ENCODE assay signal across 8 cellular contexts in the genomic region with DNA sequence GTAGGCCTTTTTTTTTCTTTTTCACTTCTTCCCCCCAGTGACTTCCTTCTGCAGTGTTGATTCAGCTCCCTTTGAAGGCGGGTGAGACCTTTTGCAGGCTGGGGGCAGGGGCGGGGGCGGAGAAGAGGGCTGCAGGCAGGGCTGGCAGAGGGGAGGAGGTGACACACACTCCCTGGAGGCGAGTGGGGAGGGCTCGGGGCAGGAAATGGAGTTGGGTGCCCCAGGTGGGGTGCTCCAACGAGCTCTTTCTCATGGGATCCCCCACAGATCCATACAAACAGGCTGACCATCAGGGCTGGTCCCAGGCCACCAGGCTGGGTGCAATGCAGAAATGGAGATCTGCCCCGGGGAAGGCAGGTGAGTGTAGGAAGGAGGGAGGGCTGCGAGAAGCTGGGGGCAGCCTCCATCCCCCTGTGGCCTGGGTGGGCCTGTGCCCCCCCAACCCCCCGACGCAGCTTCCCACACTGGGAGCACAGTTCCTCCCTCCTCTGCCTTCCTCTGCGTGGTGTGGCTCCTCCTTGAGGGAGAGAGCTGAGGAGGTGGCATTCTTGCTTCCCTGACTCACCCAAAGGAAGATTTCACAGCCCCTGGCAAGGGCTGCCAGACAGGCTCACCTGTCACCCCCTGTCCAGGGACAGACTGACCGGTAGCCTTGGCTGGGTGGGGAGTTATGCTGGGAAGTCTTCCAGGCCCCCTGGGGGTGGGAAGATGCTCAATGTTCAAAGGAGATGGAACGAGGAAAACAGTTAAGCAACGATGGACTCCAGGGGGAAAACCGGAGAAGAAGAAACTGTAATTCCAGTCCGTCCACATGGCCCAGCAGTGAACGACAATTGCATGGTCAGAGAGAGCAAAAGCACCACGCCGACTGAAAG. TPM values are rescaled to one million over a fixed set of nuclear protein-coding genes. Genes with fewer than 3 reads are reported as not detected.
DNase-seq lines count a peak whose midpoint lies in the region; ATAC-seq and TF ChIP-seq lines count a peak whose summit lies in the region.

No MANE protein-coding gene starts in this region.

- H3K27me3 ChIP-seq in Peyer's patch, result peaks cover 0 to 22% of the 10 kb centered on the region in 2 donors
- H3K27me3 ChIP-seq in ovary, result peaks cover 7% of the 10 kb centered on the region

- TF ChIP-seq CTCF in Peyer's patch (IDR thresholded peaks at IDR 0.05) (no peak), ovary (IDR thresholded peaks at IDR 0.05) (no peak)

- DNase-seq in Peyer's patch (peak in 2 of 3 donors; percentile 86), Right ventricle myocardium superior (peak; percentile 70), NCI-H2196 (lab: John Stamatoyannopoulos, UW; ENCODE audit: unreplicated experiment) (no peak), ovary (no peak), NCI-H2107 treated with DMSO at 0.1 percent for 48 hours (lab: John Stamatoyannopoulos, UW; ENCODE audit: unreplicated experiment) (no peak)
- peak; percentile 80 to 81 for DNase-seq in activated T-helper 1 cell treated with anti-CD3 and anti-CD28 coated beads, Interleukin-2, amount 50 U/mL, for 16 hours (ENCODE audit: low read depth in 1 of 2, low spot score in 1 of 2)
- peak; percentile 77 to 91 for DNase-seq in stimulated activated CD4-positive, alpha-beta T cell treated with anti-CD3 and anti-CD28 coated beads, Interleukin-12 subunit alpha, Interleukin-12 subunit beta, amount 100 ng/mL, for 24 hours (ENCODE audit: low read depth in 2 of 2)

- peaks cover 3 to 57% (median 26%) of the 10 kb centered on the region in 4 donors for H3K4me1 ChIP-seq in Peyer's patch
- no peaks in the 10 kb centered on the region for H3K4me1 ChIP-seq in ovary (ENCODE audit: insufficient read depth)

- ATAC-seq in GM21447 (IDR thresholded peaks at IDR 0.05; ENCODE audit: unreplicated experiment) (peak; percentile 42), Right ventricle myocardium superior (ENCODE audit: poor library complexity) (peak; percentile 45)

- H3K4me3 ChIP-seq in Peyer's patch (peak overlapping the region in 2 of 4 donors; percentile 5 to 40), ovary (no peak overlapping the region)

- intact Hi-C loops in Right ventricle myocardium superior (cut with DNase I), result no loop called here
- intact Hi-C loops in ovary (cut with DNase I), result no loop called here

- no peak for TF ChIP-seq EP300 in ovary (IDR thresholded peaks at IDR 0.05)

- H3K9me3 ChIP-seq in Peyer's patch (no peaks in the 10 kb centered on the region), ovary (peaks cover 0 to 6% of the 10 kb centered on the region in 2 donors)

- H3K36me3 ChIP-seq in Peyer's patch, result no peaks in the 10 kb centered on the region
- no peaks in the 10 kb centered on the region for H3K36me3 ChIP-seq in ovary

- H3K27ac ChIP-seq in Peyer's patch (peak overlapping the region in 3 of 4 donors; percentile 50 to 84 (median 70)), ovary (no peak overlapping the region)

- no peak for TF ChIP-seq POLR2A in Peyer's patch (IDR thresholded peaks at IDR 0.05)
- TF ChIP-seq POLR2A in ovary (IDR thresholded peaks at IDR 0.05), result no peak

- 6 to 13% (median 7%) methylated on average over 19 of the region's 19 CpGs for WGBS in ovary, 3 donors

RNA-seq across cellular contexts. Expression of a gene that starts 7.1 kb away (rescaled TPM):
- total RNA-seq in Peyer's patch, result 10 to 100 TPM in 3 of 4 donors, 1 to 10 TPM in 1; 9.3 to 58.6 (median 16.4) TPM
- 23.8 TPM for total RNA-seq in Right ventricle myocardium superior
- 10 to 100 TPM in 6 of 7 donors, 1 to 10 TPM in 1; 9.6 to 58.3 (median 17.6) TPM for total RNA-seq in ovary
- polyA plus RNA-seq in ovary, result 10 to 100 TPM; 13.0 to 31.1 TPM

RNA-seq across cellular contexts. Expression of a gene that starts 12.0 kb away (rescaled TPM):
- 10 to 100 TPM in 1 of 4 donors, 1 to 10 TPM in 2, not detected in 1; 7.8 to 10.5 (median 10.0) TPM for total RNA-seq in Peyer's patch
- total RNA-seq in Right ventricle myocardium superior, result 77.4 TPM
- 10 to 100 TPM in 6 of 7 donors, 1 to 10 TPM in 1; 5.6 to 24.1 (median 17.2) TPM for total RNA-seq in ovary
- polyA plus RNA-seq in ovary, result 10 to 100 TPM in 1 of 2 donors, 1 to 10 TPM in 1; 5.6 to 14.0 TPM

RNA-seq across cellular contexts. Expression of a gene that starts 54.3 kb away (rescaled TPM):
- 100 to 1,000 TPM in 3 of 4 donors, 10 to 100 TPM in 1; 69.3 to 495 (median 390) TPM for total RNA-seq in Peyer's patch
- 133 TPM for total RNA-seq in Right ventricle myocardium superior
- 100 to 1,000 TPM; 133 to 226 (median 143) TPM for total RNA-seq in ovary
- 100 to 1,000 TPM; 144 to 420 TPM for polyA plus RNA-seq in ovary

Comparison
In these comparisons a context has a peak if more than half of its experiments do, and no peak if none do; other contexts are left out.
1. DNase-seq: peak in Peyer's patch (2 of 3), activated T-helper 1 cell treated with anti-CD3 and anti-CD28 coated beads, Interleukin-2, amount 50 U/mL, for 16 hours (2 of 2), Right ventricle myocardium superior (single experiment) and stimulated activated CD4-positive, alpha-beta T cell treated with anti-CD3 and anti-CD28 coated beads, Interleukin-12 subunit alpha, Interleukin-12 subunit beta, amount 100 ng/mL, for 24 hours (2 of 2); none in NCI-H2196 (single experiment), ovary (0 of 5) and NCI-H2107 treated with DMSO at 0.1 percent for 48 hours (single experiment).
2. H3K27ac ChIP-seq: peak in Peyer's patch (3 of 4); none in ovary (0 of 2).